In genomic region chr15:60444289-60444912, GRCh38 we compare ENCODE assay signal across 8 cellular contexts. TPM values are rescaled to one million over a fixed set of nuclear protein-coding genes. Genes with fewer than 3 reads are reported as not detected.
DNase-seq lines count a peak whose midpoint lies in the region; ATAC-seq and TF ChIP-seq lines count a peak whose summit lies in the region.

No MANE protein-coding gene starts in this region.

- H3K27me3 ChIP-seq in GM06990 (replicated peaks; ENCODE audit: control insufficient read depth, insufficient read depth, low read length) (no peaks in the 10 kb centered on the region), fibroblast of lung (ENCODE audit: control insufficient read depth, insufficient read depth, low read length) (no peaks in the 10 kb centered on the region), skeletal muscle satellite cell (ENCODE audit: control insufficient read depth, insufficient read depth, low read length) (no peaks in the 10 kb centered on the region)

- H3K9me3 ChIP-seq in fibroblast of lung (ENCODE audit: control insufficient read depth, insufficient read depth, low read depth, low read length), result no peaks in the 10 kb centered on the region
- H3K9me3 ChIP-seq in skeletal muscle satellite cell (replicated peaks; ENCODE audit: low read length), result no peaks in the 10 kb centered on the region

- DNase-seq in GM06990 (ENCODE audit: extremely low read depth, insufficient read length) (no peak), OCI-M1 (lab: John Stamatoyannopoulos, UW) (peak; percentile 31), fibroblast of lung (ENCODE audit: low read depth in 2 of 2) (peak; percentile 29 to 71)

- H4K20me1 ChIP-seq in fibroblast of lung (ENCODE audit: control insufficient read depth, extremely low read depth, insufficient read depth, low read length), result no peaks in the 10 kb centered on the region

- peak; percentile 18 for TF ChIP-seq CTCF in GM06990 (IDR thresholded peaks at IDR 0.05; ENCODE audit: insufficient read depth, low read length, poor library complexity, severe bottlenecking)
- peak; percentile 60 to 68 for TF ChIP-seq CTCF in fibroblast of lung (conservative IDR thresholded peaks at IDR 0.05 in 1 of 2, IDR thresholded peaks at IDR 0.05 in 1 of 2; ENCODE audit: low read depth in 1 of 2, low read length in 2 of 2)

- H3K36me3 ChIP-seq in GM06990 (ENCODE audit: control insufficient read depth, insufficient read depth, low read length) (no peaks in the 10 kb centered on the region; the same call in 1 of the 2 replicates), fibroblast of lung (ENCODE audit: control insufficient read depth, insufficient read depth, low read length) (no peaks in the 10 kb centered on the region), skeletal muscle satellite cell (ENCODE audit: insufficient read depth, low read length) (peaks cover 17% of the 10 kb centered on the region)

- H3K4me2 ChIP-seq in fibroblast of lung (ENCODE audit: extremely low read depth, insufficient read depth, low read length) (no peak overlapping the region), skeletal muscle satellite cell (ENCODE audit: low read length) (no peak overlapping the region)

- H3K4me1 ChIP-seq in fibroblast of lung (ENCODE audit: control insufficient read depth, extremely low read depth, insufficient read depth, low read length) (no peaks in the 10 kb centered on the region), skeletal muscle satellite cell (ENCODE audit: control insufficient read depth, insufficient read depth, low read length) (peaks cover 31% of the 10 kb centered on the region)

- no peak for ATAC-seq in HG03439 (IDR thresholded peaks at IDR 0.05; ENCODE audit: unreplicated experiment)
- ATAC-seq in GM21723 (IDR thresholded peaks at IDR 0.05; ENCODE audit: unreplicated experiment), result no peak
- no peak for ATAC-seq in HG02763 (IDR thresholded peaks at IDR 0.05; ENCODE audit: unreplicated experiment)
- no peak for ATAC-seq in HG02571 (IDR thresholded peaks at IDR 0.05; ENCODE audit: unreplicated experiment)

- no peak overlapping the region for H3K4me3 ChIP-seq in GM06990 (replicated peaks; ENCODE audit: low read depth, low read length)
- no peak overlapping the region for H3K4me3 ChIP-seq in fibroblast of lung (replicated peaks in 1 of 4; ENCODE audit: control extremely low read depth in 1 of 4, insufficient read depth in 1 of 4, low read depth in 3 of 4, low read length in 4 of 4)
- H3K4me3 ChIP-seq in skeletal muscle satellite cell (ENCODE audit: low read length), result no peak overlapping the region

- H3K79me2 ChIP-seq in fibroblast of lung (ENCODE audit: control insufficient read depth, insufficient read depth, low read length), result no peaks in the 10 kb centered on the region

- no peak overlapping the region for H2AFZ ChIP-seq in fibroblast of lung (ENCODE audit: low read length)

- H3K9ac ChIP-seq in fibroblast of lung (ENCODE audit: insufficient read depth, low read length), result no peak overlapping the region
- peak overlapping the region; percentile 34 for H3K9ac ChIP-seq in skeletal muscle satellite cell (ENCODE audit: low read depth, low read length)

- H3K27ac ChIP-seq in fibroblast of lung (ENCODE audit: insufficient read depth, low read length), result no peak overlapping the region

RNA-seq across cellular contexts. Expression of gene ICE2, which starts 34.5 kb away (rescaled TPM):
- total RNA-seq in fibroblast of lung, result 33.6 and 38.6 TPM in 2 replicates
- polyA plus RNA-seq in fibroblast of lung, result 19.2 and 22.3 TPM in 2 replicates
- 15.1 and 16.5 TPM in 2 replicates for polyA plus RNA-seq in fibroblast of lung (2012)
- polyA minus RNA-seq in fibroblast of lung (ENCODE audit: low replicate concordance), result 1.6 and 5.0 TPM in 2 replicates
- total RNA-seq in skeletal muscle satellite cell (2012; rRNA removed), result 20.5 and 21.3 TPM in 2 replicates

RNA-seq across cellular contexts. Expression of gene ANXA2, which starts 46.6 kb away (rescaled TPM):
- total RNA-seq in fibroblast of lung, result 1,250 and 2,754 TPM in 2 replicates
- 4,872 and 6,648 TPM in 2 replicates for polyA plus RNA-seq in fibroblast of lung
- 3,157 and 3,880 TPM in 2 replicates for polyA plus RNA-seq in fibroblast of lung (2012)
- 1,485 and 1,743 TPM in 2 replicates for polyA minus RNA-seq in fibroblast of lung (ENCODE audit: low replicate concordance)
- total RNA-seq in skeletal muscle satellite cell (2012; rRNA removed), result 4,583 and 5,218 TPM in 2 replicates
